Comparison of ENCODE assay signal across 13 cellular contexts in genomic region chr5:146813748-146814147, GRCh38.
DNase-seq lines count a peak whose midpoint lies in the region; ATAC-seq and TF ChIP-seq lines count a peak whose summit lies in the region.
"Had no signal": no experiment of that assay in that cellular context is flagged by ENCODE, and none has a peak within 500 bp of the region (broad histone marks: within the 10 kb centered on the region; RNA-seq: fewer than 3 reads in every experiment).

No MANE protein-coding gene starts in this region.

- intact Hi-C loops in lower lobe of right lung (cut with DNase I) = no loop called here
- intact Hi-C loops in thyroid gland (cut with DNase I) = no loop called here

- DNase-seq in NOMO-1 (lab: John Stamatoyannopoulos, UW; ENCODE audit: unreplicated experiment in 2 of 2) = peak; percentile 34 to 60
- DNase-seq in lower lobe of right lung = no peak
- no peak for DNase-seq in NCI-H2171 (lab: John Stamatoyannopoulos, UW)
- no peak for DNase-seq in thyroid gland
- no peak for DNase-seq in cerebellar nuclear complex (lab: John Stamatoyannopoulos, UW)
- DNase-seq: activated CD8-positive, alpha-beta T cell treated with anti-CD3 and anti-CD28 coated beads for 36 hours; NCI-H1048; nephron progenitor cell had no signal

- no peaks in the 10 kb centered on the region for H3K27me3 ChIP-seq in lower lobe of right lung (ENCODE audit: low read depth)
- H3K27me3 ChIP-seq in thyroid gland = no peaks in the 10 kb centered on the region
- H3K27me3 ChIP-seq: gastroesophageal sphincter had no signal

- 70 to 75% methylated on average over 3 of the region's 3 CpGs for WGBS in thyroid gland, 2 donors

- TF ChIP-seq POLR2A in thyroid gland (IDR thresholded peaks at IDR 0.05) = no peak

- H3K27ac ChIP-seq in lower lobe of right lung (no peak overlapping the region), thyroid gland (no peak overlapping the region)
- H3K27ac ChIP-seq: gastroesophageal sphincter, SK-N-MC had no signal

- ATAC-seq in GM18519 (IDR thresholded peaks at IDR 0.05; ENCODE audit: low FRiP score, unreplicated experiment) (peak; percentile 84), HG02759 (IDR thresholded peaks at IDR 0.05; ENCODE audit: unreplicated experiment) (peak; percentile 86), lower lobe of right lung (peak; percentile 37 to 53), GM18858 (IDR thresholded peaks at IDR 0.05; ENCODE audit: unreplicated experiment) (no peak)
- ATAC-seq: activated CD8-positive, alpha-beta T cell treated with anti-CD3 and anti-CD28 coated beads for 36 hours; gastroesophageal sphincter had no signal

- H3K36me3 ChIP-seq in lower lobe of right lung (no peaks in the 10 kb centered on the region), thyroid gland (no peaks in the 10 kb centered on the region)
- H3K36me3 ChIP-seq: gastroesophageal sphincter had no signal

- TF ChIP-seq CTCF in lower lobe of right lung (IDR thresholded peaks at IDR 0.05) (no peak), thyroid gland (IDR thresholded peaks at IDR 0.05) (no peak)

- H3K4me3 ChIP-seq in lower lobe of right lung (no peak overlapping the region), thyroid gland (replicated peaks in 1 of 3) (no peak overlapping the region)
- H3K4me3 ChIP-seq: gastroesophageal sphincter, SK-N-MC had no signal

- no peaks in the 10 kb centered on the region for H3K9me3 ChIP-seq in lower lobe of right lung
- H3K9me3 ChIP-seq in thyroid gland = no peaks in the 10 kb centered on the region
- H3K9me3 ChIP-seq: gastroesophageal sphincter had no signal

- H3K4me1 ChIP-seq in lower lobe of right lung = no peaks in the 10 kb centered on the region
- no peaks in the 10 kb centered on the region for H3K4me1 ChIP-seq in thyroid gland
- H3K4me1 ChIP-seq: gastroesophageal sphincter had no signal

Comparison
In these comparisons a context has a peak if more than half of its experiments do, and no peak if none do; other contexts are left out.
1. DNase-seq: peak in NOMO-1 (2 of 2); none in lower lobe of right lung (single experiment), NCI-H2171 (single experiment), thyroid gland (0 of 2) and cerebellar nuclear complex (0 of 2).